Comparison of ENCODE assay signal across 8 cellular contexts in genomic region chr7:77536017-77536412, GRCh38. TPM values are rescaled to one million over a fixed set of nuclear protein-coding genes. Genes with fewer than 3 reads are reported as not detected.
DNase-seq lines count a peak whose midpoint lies in the region; ATAC-seq, FAIRE-seq and TF ChIP-seq lines count a peak whose summit lies in the region.

No MANE protein-coding gene starts in this region.

- peaks cover 12% of the 10 kb centered on the region for H3K4me1 ChIP-seq in Panc1 (ENCODE audit: control insufficient read depth, insufficient read depth, low read length)
- H3K4me1 ChIP-seq in esophagus (ENCODE audit: control insufficient read depth in 2 of 2, insufficient read depth in 2 of 2, low read length in 1 of 2) = peaks cover 0 to 9% of the 10 kb centered on the region in 2 donors
- H3K4me1 ChIP-seq in pancreas = peaks cover 4 to 11% (median 4%) of the 10 kb centered on the region in 3 donors

- BruUV-seq in Calu3 (replicated peaks; lab: Mats Ljungman, UMichigan) (no TSS peak), Panc1 (replicated peaks; lab: Mats Ljungman, UMichigan) (no TSS peak)

- H3K27ac ChIP-seq in Panc1 (ENCODE audit: low read length) = peak overlapping the region; percentile 87
- H3K27ac ChIP-seq in esophagus (ENCODE audit: low read depth in 2 of 2, low read length in 1 of 2) = peak overlapping the region; percentile 96 to 97
- peak overlapping the region; percentile 76 to 92 (median 84) for H3K27ac ChIP-seq in pancreas

- H3K4me3 Mint-ChIP-seq in Calu3 (ENCODE audit: low read depth, unreplicated experiment) = peak overlapping the region; percentile 86

- ATAC-seq in Panc1 (no peak), pancreas (no peak), HG02623 (IDR thresholded peaks at IDR 0.05; ENCODE audit: unreplicated experiment) (no peak), GM21360 (IDR thresholded peaks at IDR 0.05; ENCODE audit: unreplicated experiment) (no peak), GM21825 (IDR thresholded peaks at IDR 0.05; ENCODE audit: unreplicated experiment) (no peak)

- no peaks in the 10 kb centered on the region for H3K9me3 Mint-ChIP-seq in Calu3 (ENCODE audit: low read depth, unreplicated experiment)

- POLR2A ChIA-PET in Panc1 (lab: Charles Lee) = interaction anchor here (0.5 to 0.7 kb wide), 5 partner anchors 14 to 1714 kb away, joined by 3 to 9 read pairs (median 5); no protein-coding TSS in a partner anchor

- H3K36me3 ChIP-seq in Panc1 (ENCODE audit: control insufficient read depth, insufficient read depth, low read length) (peaks cover 5% of the 10 kb centered on the region; the same call in 1 of the 2 replicates), esophagus (ENCODE audit: control insufficient read depth in 2 of 2, insufficient read depth in 2 of 2, low read length in 1 of 2) (no peaks in the 10 kb centered on the region), pancreas (no peaks in the 10 kb centered on the region)

- H3K9me3 ChIP-seq in Panc1 (ENCODE audit: control insufficient read depth, insufficient read depth, low read depth, low read length) (no peaks in the 10 kb centered on the region), esophagus (ENCODE audit: control insufficient read depth in 2 of 2, insufficient read depth in 1 of 2, low read depth in 1 of 2, low read length in 1 of 2) (no peaks in the 10 kb centered on the region), pancreas (no peaks in the 10 kb centered on the region)

- WGBS in esophagus, 2 donors = 35 to 36% methylated on average over 9 of the region's 9 CpGs
- 26 to 27% methylated on average over 9 of the region's 9 CpGs for WGBS in pancreas, 2 donors

- intact Hi-C loops in Calu3 (cut with micrococcal nuclease; ENCODE audit: unreplicated experiment) = loop anchor here (5.0 kb wide), 1 partner anchor 54 kb away; no protein-coding TSS in a partner anchor
- intact Hi-C loops in Panc1 (cut with micrococcal nuclease; ENCODE audit: unreplicated experiment) = no loop called here
- intact Hi-C loops in pancreas (cut with DNase I) = no loop called here

- peaks cover 41% of the 10 kb centered on the region for H3K36me3 Mint-ChIP-seq in Calu3 (ENCODE audit: insufficient read depth, unreplicated experiment)

- FAIRE-seq in pancreas (lab: Jason Lieb, UNC) = no peak

- no peaks in the 10 kb centered on the region for H3K27me3 ChIP-seq in Panc1 (ENCODE audit: control insufficient read depth, insufficient read depth, low read length)
- no peaks in the 10 kb centered on the region for H3K27me3 ChIP-seq in esophagus (ENCODE audit: control insufficient read depth in 1 of 2, insufficient read depth in 2 of 2, low read length in 2 of 2)
- no peaks in the 10 kb centered on the region for H3K27me3 ChIP-seq in pancreas

- H3K27me3 Mint-ChIP-seq in Calu3 (ENCODE audit: unreplicated experiment) = no peaks in the 10 kb centered on the region

- no peak for TF ChIP-seq CTCF in Calu3 (IDR thresholded peaks at IDR 0.05; ENCODE audit: unreplicated experiment)
- no peak for TF ChIP-seq CTCF in Panc1 (IDR thresholded peaks at IDR 0.05)
- TF ChIP-seq CTCF in pancreas (IDR thresholded peaks at IDR 0.05) = no peak

- peak overlapping the region; percentile 19 for H3K27ac Mint-ChIP-seq in Calu3 (ENCODE audit: unreplicated experiment)

- no peak for DNase-seq in Calu3
- no peak for DNase-seq in Panc1 (ENCODE audit: low read depth, low spot score)
- DNase-seq in pancreas = peak in 1 of 6 donors; percentile 30
- no peak for DNase-seq in NCI-H187 (lab: John Stamatoyannopoulos, UW)

- H3K4me1 Mint-ChIP-seq in Calu3 (ENCODE audit: low read depth, unreplicated experiment) = peaks cover 9% of the 10 kb centered on the region

- CTCF ChIA-PET in Calu3 (lab: Charles Lee) = interaction anchor here (0.6 kb wide), 2 partner anchors 110 to 236 kb away, joined by 3 read pairs; no protein-coding TSS in a partner anchor
- CTCF ChIA-PET in Panc1 (lab: Charles Lee) = interaction anchor here (0.7 kb wide), 1 partner anchor 1151 kb away, joined by 3 read pairs; no protein-coding TSS in a partner anchor

- in situ Hi-C loops in Panc1 (cut with HindIII; ENCODE audit: low pct_unique_long_range_greater_than_20kb, low sequenced_read_pairs) = no loop called here

- H3K4me3 ChIP-seq in Panc1 (ENCODE audit: low read depth in 2 of 2, low read length in 2 of 2) = peak overlapping the region; percentile 64 to 94
- peak overlapping the region; percentile 75 to 89 for H3K4me3 ChIP-seq in esophagus (ENCODE audit: low read depth in 1 of 2, low read length in 2 of 2)
- H3K4me3 ChIP-seq in pancreas = peak overlapping the region; percentile 52 to 93 (median 92)

RNA-seq across cellular contexts. Expression of gene PTPN12, which starts 1.1 kb away (rescaled TPM):
- total RNA-seq in Calu3 (2022) (61.2 and 65.9 TPM in 2 replicates), Panc1 (2021; ENCODE audit: unreplicated experiment) (82.1 TPM), pancreas (10 to 100 TPM; 12.0 to 42.9 (median 18.8) TPM)
- polyA plus RNA-seq in Panc1 (2012; ENCODE audit: insufficient read length) = 42.8 TPM
- polyA plus RNA-seq in esophagus (10 to 100 TPM; 26.8 to 37.5 TPM), pancreas (10 to 100 TPM; 23.0 to 24.3 TPM)
